Comparison of ENCODE assay signal across 8 cellular contexts in genomic region chr17:73166731-73167581, GRCh38. TPM values are rescaled to one million over a fixed set of nuclear protein-coding genes. Genes with fewer than 3 reads are reported as not detected.
DNase-seq lines count a peak whose midpoint lies in the region; ATAC-seq lines count a peak whose summit lies in the region.

No MANE protein-coding gene starts in this region.

- H3K36me3 Mint-ChIP-seq in activated naive CD8-positive, alpha-beta T cell treated with anti-CD3 and anti-CD28 coated beads, Interleukin-2, amount 50 U/mL, for 24 hours (ENCODE audit: low read depth), result no peaks in the 10 kb centered on the region
- no peaks in the 10 kb centered on the region for H3K36me3 Mint-ChIP-seq in natural killer cell treated with Interleukin-12 subunit alpha and Interleukin-12 subunit beta and Interleukin-15 and Interleukin-18, amount 100 ng/mL, for 72 hours

- peak; percentile 50 for ATAC-seq in HG03342 (IDR thresholded peaks at IDR 0.05; ENCODE audit: unreplicated experiment)
- ATAC-seq in activated naive CD8-positive, alpha-beta T cell treated with anti-CD3 and anti-CD28 coated beads, Interleukin-2, amount 50 U/mL, for 24 hours, result peak; percentile 82
- peak in 1 of 2 donors; percentile 59 for ATAC-seq in natural killer cell treated with Interleukin-12 subunit alpha and Interleukin-12 subunit beta and Interleukin-15 and Interleukin-18, amount 100 ng/mL, for 72 hours

- peaks cover 37% of the 10 kb centered on the region for H3K4me1 Mint-ChIP-seq in activated naive CD8-positive, alpha-beta T cell treated with anti-CD3 and anti-CD28 coated beads, Interleukin-2, amount 50 U/mL, for 24 hours
- peaks cover 13 to 18% of the 10 kb centered on the region in 2 donors for H3K4me1 Mint-ChIP-seq in natural killer cell treated with Interleukin-12 subunit alpha and Interleukin-12 subunit beta and Interleukin-15 and Interleukin-18, amount 100 ng/mL, for 72 hours (ENCODE audit: low read depth in 2 of 2)

- peaks cover 47% of the 10 kb centered on the region for H3K27me3 Mint-ChIP-seq in activated naive CD8-positive, alpha-beta T cell treated with anti-CD3 and anti-CD28 coated beads, Interleukin-2, amount 50 U/mL, for 24 hours
- peaks cover 52 to 57% of the 10 kb centered on the region in 2 donors for H3K27me3 Mint-ChIP-seq in natural killer cell treated with Interleukin-12 subunit alpha and Interleukin-12 subunit beta and Interleukin-15 and Interleukin-18, amount 100 ng/mL, for 72 hours

- H3K4me3 Mint-ChIP-seq in activated naive CD8-positive, alpha-beta T cell treated with anti-CD3 and anti-CD28 coated beads, Interleukin-2, amount 50 U/mL, for 24 hours, result peak overlapping the region; percentile 67
- H3K4me3 Mint-ChIP-seq in natural killer cell treated with Interleukin-12 subunit alpha and Interleukin-12 subunit beta and Interleukin-15 and Interleukin-18, amount 100 ng/mL, for 72 hours, result peak overlapping the region; percentile 34

- H3K9me3 Mint-ChIP-seq in activated naive CD8-positive, alpha-beta T cell treated with anti-CD3 and anti-CD28 coated beads, Interleukin-2, amount 50 U/mL, for 24 hours, result no peaks in the 10 kb centered on the region
- H3K9me3 Mint-ChIP-seq in natural killer cell treated with Interleukin-12 subunit alpha and Interleukin-12 subunit beta and Interleukin-15 and Interleukin-18, amount 100 ng/mL, for 72 hours, result no peaks in the 10 kb centered on the region

- DNase-seq in NOMO-1 treated with DMSO at 0.1 percent for 48 hours (lab: John Stamatoyannopoulos, UW; ENCODE audit: unreplicated experiment), result peak; percentile 20
- no peak for DNase-seq in NOMO-1 treated with dmso at 0.1 percent for 144 hours (lab: John Stamatoyannopoulos, UW; ENCODE audit: unreplicated experiment)
- peak; percentile 25 for DNase-seq in activated naive CD8-positive, alpha-beta T cell treated with anti-CD3 and anti-CD28 coated beads, Interleukin-2, amount 50 U/mL, for 24 hours
- no peak for DNase-seq in natural killer cell treated with Interleukin-12 subunit alpha and Interleukin-12 subunit beta and Interleukin-15 and Interleukin-18, amount 100 ng/mL, for 72 hours (ENCODE audit: low spot score)
- no peak for DNase-seq in superior temporal gyrus (ENCODE audit: extremely low spot score)
- DNase-seq in HUDEP-2 (lab: John Stamatoyannopoulos, UW; ENCODE audit: unreplicated experiment in 76 of 76), result no peak
- DNase-seq in NCI-H446 (lab: John Stamatoyannopoulos, UW), result no peak

- H3K27ac Mint-ChIP-seq in activated naive CD8-positive, alpha-beta T cell treated with anti-CD3 and anti-CD28 coated beads, Interleukin-2, amount 50 U/mL, for 24 hours, result peak overlapping the region; percentile 24
- no peak overlapping the region for H3K27ac Mint-ChIP-seq in natural killer cell treated with Interleukin-12 subunit alpha and Interleukin-12 subunit beta and Interleukin-15 and Interleukin-18, amount 100 ng/mL, for 72 hours

RNA-seq across cellular contexts. Expression of gene SSTR2, which starts 2.1 kb away (rescaled TPM):
- total RNA-seq in natural killer cell treated with Interleukin-12 subunit alpha and Interleukin-12 subunit beta and Interleukin-15 and Interleukin-18, amount 100 ng/mL, for 72 hours, result not detected

RNA-seq across cellular contexts. Expression of gene COG1, which starts 25.9 kb away (rescaled TPM):
- total RNA-seq in natural killer cell treated with Interleukin-12 subunit alpha and Interleukin-12 subunit beta and Interleukin-15 and Interleukin-18, amount 100 ng/mL, for 72 hours, result 10 to 100 TPM; 27.4 to 28.0 TPM

Comparison
In these comparisons a context has a peak if more than half of its experiments do, and no peak if none do; other contexts are left out.
1. DNase-seq: peak in NOMO-1 treated with DMSO at 0.1 percent for 48 hours (single experiment) and activated naive CD8-positive, alpha-beta T cell treated with anti-CD3 and anti-CD28 coated beads, Interleukin-2, amount 50 U/mL, for 24 hours (single experiment); none in NOMO-1 treated with dmso at 0.1 percent for 144 hours (single experiment), natural killer cell treated with Interleukin-12 subunit alpha and Interleukin-12 subunit beta and Interleukin-15 and Interleukin-18, amount 100 ng/mL, for 72 hours (single experiment), superior temporal gyrus (single experiment), HUDEP-2 (0 of 76) and NCI-H446 (0 of 2).